18 cellular contexts compared by ENCODE assay signal in genomic region chr2:56580242-56580641, GRCh38.
DNase-seq lines count a peak whose midpoint lies in the region; ATAC-seq and TF ChIP-seq lines count a peak whose summit lies in the region.
"Had no signal": no experiment of that assay in that cellular context is flagged by ENCODE, and none has a peak within 500 bp of the region (broad histone marks: within the 10 kb centered on the region; RNA-seq: fewer than 3 reads in every experiment).

No MANE protein-coding gene starts in this region.

- H3K9me3 ChIP-seq in RWPE2 (ENCODE audit: severe bottlenecking) = no peaks in the 10 kb centered on the region
- H3K9me3 ChIP-seq: lower lobe of right lung had no signal

- ATAC-seq in RWPE2 (ENCODE audit: low read depth) (peak; percentile 67; the same call in 2 of the 3 replicates), GM21786 (IDR thresholded peaks at IDR 0.05; ENCODE audit: unreplicated experiment) (no peak)
- ATAC-seq: lower lobe of right lung; natural killer cell treated with Interleukin-12 subunit alpha and Interleukin-12 subunit beta and Interleukin-15 and Interleukin-18, amount 100 ng/mL, for 72 hours had no signal

- in situ Hi-C loops in KBM-7 (cut with MboI; ENCODE audit: low pct_unique_long_range_greater_than_20kb, low sequenced_read_pairs) = no loop called here

- H3K27me3 ChIP-seq in RWPE2 (ENCODE audit: insufficient read depth, poor library complexity, severe bottlenecking) = no peaks in the 10 kb centered on the region
- H3K27me3 ChIP-seq: dorsolateral prefrontal cortex had no signal

- no peaks in the 10 kb centered on the region for H3K36me3 ChIP-seq in RWPE2 (ENCODE audit: low read depth)
- H3K36me3 ChIP-seq: lower lobe of right lung, WERI-Rb-1 had no signal

- peaks cover 3% of the 10 kb centered on the region for H3K4me1 ChIP-seq in RWPE2 (ENCODE audit: insufficient read depth, poor library complexity, severe bottlenecking)
- H3K4me1 ChIP-seq: lower lobe of right lung had no signal

- no peak for TF ChIP-seq CTCF in RWPE2 (IDR thresholded peaks at IDR 0.05; ENCODE audit: poor library complexity, severe bottlenecking)

- no peak overlapping the region for H3K4me3 ChIP-seq in RWPE2 (ENCODE audit: severe bottlenecking)
- H3K4me3 ChIP-seq in skeletal muscle cell (ENCODE audit: low read depth, low read length) = no peak overlapping the region
- H3K4me3 ChIP-seq: dorsolateral prefrontal cortex, lower lobe of right lung had no signal

- DNase-seq in GM04504 (ENCODE audit: low read depth) (peak; percentile 68), RWPE2 (ENCODE audit: low spot score) (no peak), fibroblast of peridontal ligament (ENCODE audit: extremely low read depth) (peak; percentile 34), skeletal muscle cell (ENCODE audit: low read depth) (peak; percentile 36), KBM-7 (no peak), activated T-cell treated with anti-CD3 and anti-CD28 coated beads for 4 hours (no peak)
- no peak for DNase-seq in activated CD8-positive, alpha-beta memory T cell treated with anti-CD3 and anti-CD28 coated beads, Interleukin-2, amount 50 U/mL, for 4 hours
- DNase-seq: activated effector memory CD4-positive, alpha-beta T cell treated with Interleukin-2 at 50 U/mL for 16 hours; anterior cingulate cortex; dorsolateral prefrontal cortex; lower lobe of right lung; NCI-H2081 treated with DMSO at 0.1 percent for 48 hours; NCI-H526 treated with DMSO at 0.1 percent for 48 hours; stimulated activated CD4-positive, alpha-beta T cell treated with anti-CD3 and anti-CD28 coated beads, Interleukin-2, amount 100 ng/mL, for 24 hours; WERI-Rb-1 had no signal

- H3K27ac ChIP-seq in RWPE2 (ENCODE audit: poor library complexity, severe bottlenecking) = peak overlapping the region; percentile 24
- H3K27ac ChIP-seq: C4-2B, dorsolateral prefrontal cortex, lower lobe of right lung, WERI-Rb-1 had no signal

Comparison
In these comparisons a context has a peak if more than half of its experiments do, and no peak if none do; other contexts are left out.
1. DNase-seq: peak in GM04504 (single experiment), fibroblast of peridontal ligament (single experiment) and skeletal muscle cell (single experiment); none in RWPE2 (single experiment), KBM-7 (single experiment), activated T-cell treated with anti-CD3 and anti-CD28 coated beads for 4 hours (single experiment) and activated CD8-positive, alpha-beta memory T cell treated with anti-CD3 and anti-CD28 coated beads, Interleukin-2, amount 50 U/mL, for 4 hours (single experiment).